ENCODE assay signal across 8 cellular contexts in genomic region chr1:155001438-155001687, GRCh38. TPM values are rescaled to one million over a fixed set of nuclear protein-coding genes. Genes with fewer than 3 reads are reported as not detected.
DNase-seq lines count a peak whose midpoint lies in the region; ATAC-seq and TF ChIP-seq lines count a peak whose summit lies in the region.

No MANE protein-coding gene starts in this region.

- ATAC-seq in naive thymus-derived CD8-positive, alpha-beta T cell = no peak
- ATAC-seq in HG02763 (IDR thresholded peaks at IDR 0.05; ENCODE audit: unreplicated experiment) (no peak), GM18520 (IDR thresholded peaks at IDR 0.05; ENCODE audit: unreplicated experiment) (no peak), HG03196 (IDR thresholded peaks at IDR 0.05; ENCODE audit: unreplicated experiment) (no peak)

- H3K9me3 Mint-ChIP-seq in CD14-positive monocyte (no peaks in the 10 kb centered on the region), IgD-negative memory B cell (no peaks in the 10 kb centered on the region)
- H3K9me3 Mint-ChIP-seq in naive thymus-derived CD8-positive, alpha-beta T cell = no peaks in the 10 kb centered on the region

- POLR2A ChIA-PET in naive thymus-derived CD8-positive, alpha-beta T cell (lab: Charles Lee) = interaction anchor here (0.7 to 4.2 kb wide), 9 partner anchors 8 to 65 kb away, joined by 3 to 29 read pairs (median 5); partner anchors contain the start of genes CKS1B, LENEP, PBXIP1 and PMVK

- intact Hi-C loops in CD14-positive monocyte (cut with micrococcal nuclease) = loop anchor here (2.0 to 5.0 kb wide), 4 partner anchors 15 to 61 kb away; partner anchors contain the start of genes PYGO2 (in 2 of the 2), ADAM15 (in 1 of the 2) and EFNA4 (in 1 of the 2)

- H3K36me3 Mint-ChIP-seq in CD14-positive monocyte (peaks cover 2 to 6% of the 10 kb centered on the region in 2 donors), IgD-negative memory B cell (peaks cover 2% of the 10 kb centered on the region)
- no peaks in the 10 kb centered on the region for H3K36me3 Mint-ChIP-seq in naive thymus-derived CD8-positive, alpha-beta T cell

- H3K27ac Mint-ChIP-seq in CD14-positive monocyte (peak overlapping the region; percentile 90 to 96 (median 94)), IgD-negative memory B cell (peak overlapping the region in 2 of 3 donors; percentile 91 to 92)
- H3K27ac Mint-ChIP-seq in naive thymus-derived CD8-positive, alpha-beta T cell = peak overlapping the region in 9 of 10 donors; percentile 66 to 94 (median 87)

- H3K4me3 Mint-ChIP-seq in CD14-positive monocyte (peak overlapping the region; percentile 87 to 96), IgD-negative memory B cell (peak overlapping the region; percentile 88 to 97 (median 96))
- peak overlapping the region; percentile 82 to 94 (median 90) for H3K4me3 Mint-ChIP-seq in naive thymus-derived CD8-positive, alpha-beta T cell

- no peak for DNase-seq in CD14-positive monocyte (ENCODE audit: low spot score)
- no peak for DNase-seq in choroid plexus epithelial cell (ENCODE audit: low read depth)
- DNase-seq in naive thymus-derived CD8-positive, alpha-beta T cell = no peak
- no peak for DNase-seq in C1 segment of cervical spinal cord (lab: John Stamatoyannopoulos, UW)

- H3K4me3 ChIP-seq in choroid plexus epithelial cell (ENCODE audit: low read depth, low read length) = peak overlapping the region; percentile 78

- H3K4me1 Mint-ChIP-seq in CD14-positive monocyte (peaks cover 53% of the 10 kb centered on the region), IgD-negative memory B cell (peaks cover 24 to 26% (median 25%) of the 10 kb centered on the region in 3 donors)
- H3K4me1 Mint-ChIP-seq in naive thymus-derived CD8-positive, alpha-beta T cell = peaks cover 29 to 75% (median 52%) of the 10 kb centered on the region in 4 donors

- H3K27me3 Mint-ChIP-seq in CD14-positive monocyte (ENCODE audit: low read depth in 3 of 3) (peaks cover 0 to 4% (median 0%) of the 10 kb centered on the region in 3 donors), IgD-negative memory B cell (no peaks in the 10 kb centered on the region)
- peaks cover 0 to 7% (median 0%) of the 10 kb centered on the region in 5 donors for H3K27me3 Mint-ChIP-seq in naive thymus-derived CD8-positive, alpha-beta T cell

- TF ChIP-seq CTCF in CD14-positive monocyte (IDR thresholded peaks at IDR 0.05) (no peak), choroid plexus epithelial cell (conservative IDR thresholded peaks at IDR 0.05; ENCODE audit: low read depth, low read length) (no peak)

RNA-seq across cellular contexts. Expression of gene ZBTB7B, which starts 1.2 kb away (rescaled TPM):
- polyA plus RNA-seq in CD14-positive monocyte (1 to 10 TPM; 6.3 to 9.6 TPM), IgD-negative memory B cell (7.7 TPM)
- 10 to 100 TPM; 12.9 to 13.1 TPM for total RNA-seq in naive thymus-derived CD8-positive, alpha-beta T cell
- polyA plus RNA-seq in naive thymus-derived CD8-positive, alpha-beta T cell = under 1 TPM; 0.12 to 0.59 (median 0.46) TPM

RNA-seq across cellular contexts. Expression of gene LENEP, which starts 8.0 kb away (rescaled TPM):
- not detected for polyA plus RNA-seq in CD14-positive monocyte
- not detected for polyA plus RNA-seq in IgD-negative memory B cell
- total RNA-seq in naive thymus-derived CD8-positive, alpha-beta T cell = under 1 TPM; 0.77 to 0.91 TPM
- not detected for polyA plus RNA-seq in naive thymus-derived CD8-positive, alpha-beta T cell

RNA-seq across cellular contexts. Expression of gene FLAD1, which starts 18.2 kb away (rescaled TPM):
- polyA plus RNA-seq in CD14-positive monocyte = 10 to 100 TPM; 31.5 to 35.1 TPM
- polyA plus RNA-seq in IgD-negative memory B cell = 57.6 TPM
- total RNA-seq in naive thymus-derived CD8-positive, alpha-beta T cell = 10 to 100 TPM; 46.6 to 46.8 TPM
- polyA plus RNA-seq in naive thymus-derived CD8-positive, alpha-beta T cell = 10 to 100 TPM; 30.9 to 41.8 (median 31.9) TPM

RNA-seq across cellular contexts. Expression of gene CKS1B, which starts 26.9 kb away (rescaled TPM):
- polyA plus RNA-seq in CD14-positive monocyte = 10 to 100 TPM; 18.0 to 22.6 TPM
- polyA plus RNA-seq in IgD-negative memory B cell = 102 TPM
- 10 to 100 TPM; 11.1 to 11.7 TPM for total RNA-seq in naive thymus-derived CD8-positive, alpha-beta T cell
- 10 to 100 TPM; 58.0 to 66.6 (median 63.0) TPM for polyA plus RNA-seq in naive thymus-derived CD8-positive, alpha-beta T cell

RNA-seq across cellular contexts. Expression of gene SHC1, which starts 30.8 kb away (rescaled TPM):
- polyA plus RNA-seq in CD14-positive monocyte (10 to 100 TPM; 26.7 to 31.5 TPM), IgD-negative memory B cell (35.7 TPM)
- total RNA-seq in naive thymus-derived CD8-positive, alpha-beta T cell = 10 to 100 TPM; 60.7 to 68.5 TPM
- polyA plus RNA-seq in naive thymus-derived CD8-positive, alpha-beta T cell = 10 to 100 TPM; 22.6 to 27.4 (median 24.4) TPM
